Comparison of ENCODE assay signal across 1 cellular context in the genomic region with DNA sequence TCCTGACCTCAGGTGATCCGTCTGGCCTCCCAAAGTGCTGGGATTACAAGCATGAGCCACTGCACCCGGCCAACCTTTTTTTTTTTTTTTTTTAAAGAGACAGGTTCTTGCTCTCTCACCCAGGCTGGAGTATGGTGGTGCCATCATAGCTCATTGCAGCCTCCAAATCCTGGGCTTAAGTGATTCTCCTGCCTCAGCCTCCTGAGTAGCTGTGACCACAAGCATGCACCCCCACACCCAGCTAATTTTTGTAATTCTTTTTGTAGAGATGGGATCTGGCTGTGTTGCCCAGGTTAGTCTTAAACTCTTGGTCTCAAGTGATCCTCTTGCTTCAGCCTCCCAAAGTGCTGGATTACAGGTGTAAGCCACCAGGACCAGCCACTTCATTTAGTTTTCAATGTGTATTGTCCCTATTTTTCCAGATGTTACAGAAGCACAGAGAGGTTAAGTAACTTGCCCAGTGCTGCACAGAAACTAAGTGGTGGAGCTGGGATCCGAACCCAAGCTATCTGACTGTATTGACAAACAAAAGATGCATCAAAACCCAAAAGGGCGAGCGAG.
TF ChIP-seq lines count a peak whose summit lies in the region.

No MANE protein-coding gene starts in this region.

TF ChIP-seq in H1, 55 proteins besides CTCF, POLR2A, EP300 and RAD21 (continued from another document):
- TF ChIP-seq KDM1A (IDR thresholded peaks at IDR 0.05; ENCODE audit: borderline replicate concordance, low read length) (peak; percentile 91), SP1 (IDR thresholded peaks at IDR 0.05; ENCODE audit: low read depth, low read length) (no peak), CHD1 (IDR thresholded peaks at IDR 0.05; ENCODE audit: low read depth, low read length) (no peak)
